Comparison of ENCODE assay signal across 8 cellular contexts in the genomic region with DNA sequence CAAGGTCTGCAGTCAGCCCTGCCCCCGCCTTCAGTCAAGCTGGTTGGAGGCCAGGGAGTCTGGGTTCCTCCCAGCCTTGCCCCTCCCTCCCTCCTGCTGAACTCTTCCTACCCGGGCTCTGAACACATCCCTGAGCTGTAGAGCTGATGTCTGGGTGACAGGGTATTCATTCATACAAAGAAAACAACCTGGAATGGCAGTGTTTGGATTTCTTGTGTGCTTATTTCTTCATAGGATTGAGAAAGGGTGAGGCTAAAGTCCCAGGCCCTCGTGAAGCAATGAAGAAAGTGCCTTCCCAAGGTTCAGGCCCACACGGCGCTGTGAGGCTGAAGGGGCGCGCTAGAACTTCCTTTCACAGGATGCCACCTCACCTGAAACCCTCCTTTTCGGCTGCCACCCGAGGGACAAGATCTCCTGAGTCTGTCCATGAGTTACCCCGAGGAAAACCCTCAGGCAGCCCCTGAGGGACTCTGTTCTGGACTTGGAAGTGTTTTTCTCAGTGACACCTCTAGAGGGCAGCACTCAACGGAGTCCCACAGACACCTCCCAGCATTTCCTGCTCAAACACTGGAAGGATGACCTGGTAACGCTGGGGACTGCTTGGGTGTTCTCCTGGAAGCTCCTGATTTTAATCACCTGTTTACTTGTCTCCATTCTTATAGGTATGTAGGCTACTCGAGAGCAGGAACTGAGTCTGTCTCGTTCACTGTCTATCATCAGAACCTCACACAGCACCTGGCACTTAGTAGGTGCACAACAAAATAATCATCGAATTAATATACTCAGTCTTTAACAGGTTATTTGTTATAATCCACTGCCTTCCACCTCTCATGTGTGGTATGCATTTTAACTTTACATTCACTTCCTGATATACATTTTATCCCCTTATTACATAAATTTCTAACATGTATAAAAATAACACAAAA. TPM values are rescaled to one million over a fixed set of nuclear protein-coding genes. Genes with fewer than 3 reads are reported as not detected.
DNase-seq lines count a peak whose midpoint lies in the region; ATAC-seq lines count a peak whose summit lies in the region.

No MANE protein-coding gene starts in this region.

- no peak overlapping the region for H3K27ac Mint-ChIP-seq in activated CD4-positive, alpha-beta T cell treated with anti-CD3 and anti-CD28 coated beads for 36 hours
- no peak overlapping the region for H3K27ac Mint-ChIP-seq in memory B cell

- CTCF ChIA-PET in activated CD4-positive, alpha-beta T cell treated with anti-CD3 and anti-CD28 coated beads for 36 hours (lab: Charles Lee): interaction anchor here (0.6 to 1.5 kb wide), 4 partner anchors 13 to 299 kb away, joined by 3 read pairs; no protein-coding TSS in a partner anchor

- intact Hi-C loops in activated CD4-positive, alpha-beta T cell treated with anti-CD3 and anti-CD28 coated beads for 36 hours (cut with DNase I, micrococcal nuclease): loop anchor here in 1 of 2 experiments (10.0 kb wide), 1 partner anchor 669 kb away; no protein-coding TSS in a partner anchor

- peak; percentile 89 for ATAC-seq in HG02588 (IDR thresholded peaks at IDR 0.05; ENCODE audit: unreplicated experiment)
- ATAC-seq in activated CD4-positive, alpha-beta T cell treated with anti-CD3 and anti-CD28 coated beads for 36 hours: peak; percentile 85
- peak; percentile 56 for ATAC-seq in memory B cell (ENCODE audit: low read depth)

- DNase-seq in activated CD4-positive, alpha-beta T cell treated with anti-CD3 and anti-CD28 coated beads for 24 hours (ENCODE audit: low read depth in 2 of 2): peak; percentile 4 to 28
- DNase-seq in activated CD4-positive, alpha-beta T cell treated with anti-CD3 and anti-CD28 coated beads for 1 hour: no peak
- DNase-seq in NCI-H2029 (lab: John Stamatoyannopoulos, UW): peak; percentile 41
- peak; percentile 62 for DNase-seq in activated CD4-positive, alpha-beta T cell treated with anti-CD3 and anti-CD28 coated beads for 36 hours
- peak; percentile 1 to 37 for DNase-seq in dermis microvascular lymphatic vessel endothelial cell (ENCODE audit: low read depth in 2 of 2)
- DNase-seq in memory B cell (ENCODE audit: low spot score in 2 of 2): peak; percentile 33 to 34
- DNase-seq in superior temporal gyrus (ENCODE audit: extremely low spot score): peak; percentile 23

- H3K4me3 Mint-ChIP-seq in activated CD4-positive, alpha-beta T cell treated with anti-CD3 and anti-CD28 coated beads for 36 hours: no peak overlapping the region
- no peak overlapping the region for H3K4me3 Mint-ChIP-seq in memory B cell

- POLR2A ChIA-PET in activated CD4-positive, alpha-beta T cell treated with anti-CD3 and anti-CD28 coated beads for 36 hours (lab: Charles Lee): no interaction called here

- no peaks in the 10 kb centered on the region for H3K36me3 Mint-ChIP-seq in activated CD4-positive, alpha-beta T cell treated with anti-CD3 and anti-CD28 coated beads for 36 hours (ENCODE audit: low read depth)
- H3K36me3 Mint-ChIP-seq in memory B cell: no peaks in the 10 kb centered on the region

- H3K4me1 Mint-ChIP-seq in activated CD4-positive, alpha-beta T cell treated with anti-CD3 and anti-CD28 coated beads for 36 hours: no peaks in the 10 kb centered on the region
- H3K4me1 Mint-ChIP-seq in memory B cell: no peaks in the 10 kb centered on the region

- H3K27me3 Mint-ChIP-seq in activated CD4-positive, alpha-beta T cell treated with anti-CD3 and anti-CD28 coated beads for 36 hours: peaks cover 4% of the 10 kb centered on the region
- peaks cover 13% of the 10 kb centered on the region for H3K27me3 Mint-ChIP-seq in memory B cell

- no peaks in the 10 kb centered on the region for H3K9me3 Mint-ChIP-seq in activated CD4-positive, alpha-beta T cell treated with anti-CD3 and anti-CD28 coated beads for 36 hours (ENCODE audit: low read depth)
- H3K9me3 Mint-ChIP-seq in memory B cell: no peaks in the 10 kb centered on the region

RNA-seq across cellular contexts. Expression of a gene that starts 11.8 kb away (rescaled TPM):
- not detected for total RNA-seq in activated CD4-positive, alpha-beta T cell treated with anti-CD3 and anti-CD28 coated beads for 36 hours
- not detected in 2 replicates for total RNA-seq in dermis microvascular lymphatic vessel endothelial cell

RNA-seq across cellular contexts. Expression of a gene that starts 25.2 kb away (rescaled TPM):
- total RNA-seq in activated CD4-positive, alpha-beta T cell treated with anti-CD3 and anti-CD28 coated beads for 36 hours: not detected
- not detected in 2 replicates for total RNA-seq in dermis microvascular lymphatic vessel endothelial cell

RNA-seq across cellular contexts. Expression of a gene that starts 52.2 kb away (rescaled TPM):
- not detected for total RNA-seq in activated CD4-positive, alpha-beta T cell treated with anti-CD3 and anti-CD28 coated beads for 36 hours
- total RNA-seq in dermis microvascular lymphatic vessel endothelial cell: not detected in 2 replicates
